ENCODE assay signal across 24 cellular contexts in the genomic region with DNA sequence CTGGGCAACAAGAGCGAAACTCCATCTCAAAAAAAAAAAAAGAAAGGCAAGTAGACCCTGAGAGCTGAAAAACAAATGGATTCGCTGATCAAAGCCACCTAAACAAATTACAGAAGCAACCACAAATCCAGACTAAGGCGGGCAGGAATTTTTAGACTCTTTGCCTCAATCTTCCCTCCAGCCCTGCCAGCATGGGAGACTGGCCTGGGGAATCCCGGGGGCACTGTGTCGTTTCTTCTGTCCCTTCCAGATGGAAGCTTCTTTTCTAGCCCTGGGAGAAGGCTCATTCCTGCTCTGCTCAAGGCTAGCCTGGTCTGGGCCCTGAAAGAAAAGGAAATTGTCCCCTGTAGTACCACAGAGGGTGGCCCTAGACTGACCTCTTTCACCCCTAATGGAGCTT. TPM values are rescaled to one million over a fixed set of nuclear protein-coding genes. Genes with fewer than 3 reads are reported as not detected.
DNase-seq lines count a peak whose midpoint lies in the region; ATAC-seq, FAIRE-seq and TF ChIP-seq lines count a peak whose summit lies in the region.
"Had no signal": no experiment of that assay in that cellular context is flagged by ENCODE, and none has a peak within 500 bp of the region (broad histone marks: within the 10 kb centered on the region; RNA-seq: fewer than 3 reads in every experiment).

No MANE protein-coding gene starts in this region.

- 89 to 98% (median 94%) methylated on average over 5 of the region's 5 CpGs for WGBS in heart left ventricle, 4 donors
- WGBS in sigmoid colon, 2 donors = 90 to 93% methylated on average over 5 of the region's 5 CpGs

- H3K9me3 ChIP-seq in heart left ventricle = no peaks in the 10 kb centered on the region
- H3K9me3 ChIP-seq in kidney (ENCODE audit: control insufficient read depth in 1 of 2, low read length in 2 of 2) = no peaks in the 10 kb centered on the region
- no peaks in the 10 kb centered on the region for H3K9me3 ChIP-seq in sigmoid colon
- no peaks in the 10 kb centered on the region for H3K9me3 ChIP-seq in upper lobe of right lung
- H3K9me3 ChIP-seq: BE2C, SJCRH30 had no signal

- DNase-seq in heart left ventricle (no peak), cardiac septum (ENCODE audit: low spot score) (no peak), kidney (no peak), sigmoid colon (no peak), upper lobe of right lung (no peak), left lobe of liver (ENCODE audit: low spot score) (no peak)
- DNase-seq: activated CD4-positive, alpha-beta T cell treated with anti-CD3 and anti-CD28 coated beads, Interleukin-2, amount 10 ng/mL, durations not matched to agents 7 days and 5 days; activated naive CD8-positive, alpha-beta T cell treated with anti-CD3 and anti-CD28 coated beads for 36 hours; BE2C; COR-L47; cortex of kidney; Karpas-422; NCI-H1048; NCI-H187 treated with DMSO at 0.1 percent for 48 hours; NCI-H226; NCI-H82; SJCRH30; stimulated activated CD4-positive, alpha-beta T cell treated with anti-CD3 and anti-CD28 coated beads, Interleukin-15, amount 100 ng/mL, for 24 hours had no signal

- TF ChIP-seq CTCF in heart left ventricle (IDR thresholded peaks at IDR 0.05) (no peak), kidney (IDR thresholded peaks at IDR 0.05; ENCODE audit: borderline replicate concordance, extremely low read depth, insufficient read depth) (no peak), sigmoid colon (IDR thresholded peaks at IDR 0.05) (no peak), upper lobe of right lung (IDR thresholded peaks at IDR 0.05) (no peak)

- no peak overlapping the region for H3K9ac ChIP-seq in kidney (ENCODE audit: low read length in 2 of 2)

- TF ChIP-seq EP300 in sigmoid colon (IDR thresholded peaks at IDR 0.05) = no peak

- TF ChIP-seq POLR2A in heart left ventricle (IDR thresholded peaks at IDR 0.05) (no peak), sigmoid colon (IDR thresholded peaks at IDR 0.05) (no peak)

- intact Hi-C loops in heart left ventricle (cut with DNase I) = no loop called here
- intact Hi-C loops in cardiac septum (cut with DNase I) = no loop called here
- intact Hi-C loops in kidney (cut with DNase I) = no loop called here
- intact Hi-C loops in sigmoid colon (cut with DNase I) = no loop called here
- intact Hi-C loops in upper lobe of right lung (cut with DNase I) = no loop called here

- H3K4me3 ChIP-seq in heart left ventricle = no peak overlapping the region
- H3K4me3 ChIP-seq in kidney (ENCODE audit: low read length in 2 of 2) = no peak overlapping the region
- H3K4me3 ChIP-seq in sigmoid colon = no peak overlapping the region
- H3K4me3 ChIP-seq in upper lobe of right lung = no peak overlapping the region
- H3K4me3 ChIP-seq: hepatocyte, SJCRH30 had no signal

- H3K36me3 ChIP-seq in heart left ventricle (no peaks in the 10 kb centered on the region), kidney (ENCODE audit: control insufficient read depth in 1 of 2, insufficient read depth in 2 of 2, low read length in 2 of 2) (no peaks in the 10 kb centered on the region), sigmoid colon (no peaks in the 10 kb centered on the region), upper lobe of right lung (no peaks in the 10 kb centered on the region)
- H3K36me3 ChIP-seq: BE2C, SJCRH30 had no signal

- no peak for FAIRE-seq in kidney (lab: Jason Lieb, UNC)
- FAIRE-seq: H54, islet of Langerhans had no signal

- H3K27ac ChIP-seq in heart left ventricle (peak overlapping the region; percentile 54 to 90 (median 74)), kidney (ENCODE audit: low read depth in 2 of 2, low read length in 2 of 2) (peak overlapping the region; percentile 51 to 88), sigmoid colon (peak overlapping the region; percentile 41 to 57 (median 46)), upper lobe of right lung (peak overlapping the region; percentile 76)
- H3K27ac ChIP-seq: 22Rv1, SJCRH30 had no signal

- ATAC-seq in heart left ventricle (no peak), upper lobe of right lung (no peak), left lobe of liver (no peak), HG02678 (IDR thresholded peaks at IDR 0.05; ENCODE audit: unreplicated experiment) (no peak), HG02588 (IDR thresholded peaks at IDR 0.05; ENCODE audit: unreplicated experiment) (no peak)

- peaks cover 0 to 38% (median 22%) of the 10 kb centered on the region in 12 donors for H3K4me1 ChIP-seq in heart left ventricle
- H3K4me1 ChIP-seq in kidney (ENCODE audit: control insufficient read depth in 1 of 2, insufficient read depth in 1 of 2, low read depth in 1 of 2, low read length in 2 of 2) = peaks cover 0 to 8% of the 10 kb centered on the region in 2 donors
- no peaks in the 10 kb centered on the region for H3K4me1 ChIP-seq in sigmoid colon
- H3K4me1 ChIP-seq in upper lobe of right lung = peaks cover 16% of the 10 kb centered on the region
- H3K4me1 ChIP-seq: BE2C had no signal

- H3K27me3 ChIP-seq in heart left ventricle = no peaks in the 10 kb centered on the region
- H3K27me3 ChIP-seq in sigmoid colon = no peaks in the 10 kb centered on the region
- no peaks in the 10 kb centered on the region for H3K27me3 ChIP-seq in upper lobe of right lung
- H3K27me3 ChIP-seq: BE2C, hepatocyte had no signal

RNA-seq across cellular contexts. Expression of gene SERPINE1, which starts 15.6 kb away (rescaled TPM):
- 100 to 1,000 TPM in 1 of 9 donors, 10 to 100 TPM in 4, 1 to 10 TPM in 4; 1.3 to 153 (median 13.9) TPM for total RNA-seq in heart left ventricle
- 100 to 1,000 TPM in 1 of 2 donors, 1 to 10 TPM in 1; 3.4 to 595 TPM for polyA plus RNA-seq in heart left ventricle
- total RNA-seq in cardiac septum = 27.2 TPM
- total RNA-seq in kidney = 9.9 TPM
- polyA plus RNA-seq in kidney (ENCODE audit: insufficient read depth, low read depth, low replicate concordance) = 3.5 TPM
- 10 to 100 TPM in 2 of 4 donors, 1 to 10 TPM in 2; 1.5 to 21.3 (median 11.7) TPM for total RNA-seq in sigmoid colon
- 10 to 100 TPM in 1 of 3 donors, 1 to 10 TPM in 1, under 1 TPM in 1; 0.46 to 10.0 (median 1.8) TPM for polyA plus RNA-seq in sigmoid colon
- 13.7 TPM for total RNA-seq in upper lobe of right lung
- total RNA-seq in left lobe of liver = 27.5 TPM

RNA-seq across cellular contexts. Expression of gene TRIM56, which starts 26.0 kb away (rescaled TPM):
- total RNA-seq in heart left ventricle (10 to 100 TPM in 8 of 9 donors, 1 to 10 TPM in 1; 7.9 to 37.4 (median 14.7) TPM), cardiac septum (16.6 TPM), kidney (54.5 TPM), sigmoid colon (10 to 100 TPM; 11.8 to 23.3 (median 13.7) TPM), upper lobe of right lung (60.9 TPM), left lobe of liver (23.5 TPM)
- polyA plus RNA-seq in heart left ventricle (10 to 100 TPM; 10.7 to 12.7 TPM), kidney (ENCODE audit: insufficient read depth, low read depth, low replicate concordance) (6.9 TPM), sigmoid colon (10 to 100 TPM in 1 of 3 donors, 1 to 10 TPM in 2; 6.0 to 25.6 (median 7.2) TPM)

RNA-seq across cellular contexts. Expression of gene AP1S1, which starts 43.0 kb away (rescaled TPM):
- total RNA-seq in heart left ventricle = 10 to 100 TPM in 8 of 9 donors, 1 to 10 TPM in 1; 9.9 to 24.5 (median 12.8) TPM
- 10 to 100 TPM; 15.9 to 41.8 TPM for polyA plus RNA-seq in heart left ventricle
- 12.1 TPM for total RNA-seq in cardiac septum
- 50.4 TPM for total RNA-seq in kidney
- polyA plus RNA-seq in kidney (ENCODE audit: insufficient read depth, low read depth, low replicate concordance) = 133 TPM
- total RNA-seq in sigmoid colon = 10 to 100 TPM; 15.8 to 31.4 (median 26.9) TPM
- 100 to 1,000 TPM; 100 to 135 (median 132) TPM for polyA plus RNA-seq in sigmoid colon
- total RNA-seq in upper lobe of right lung = 24.0 TPM
- 26.8 TPM for total RNA-seq in left lobe of liver

RNA-seq across cellular contexts. Expression of gene VGF, which starts 54.1 kb away (rescaled TPM):
- total RNA-seq in heart left ventricle (under 1 TPM in 2 of 9 donors, not detected in 7; 0.09 to 0.19 TPM), cardiac septum (0.08 TPM), kidney (0.38 TPM), sigmoid colon (under 1 TPM in 2 of 4 donors, not detected in 2; 0.55 to 0.68 TPM), upper lobe of right lung (not detected), left lobe of liver (not detected)
- polyA plus RNA-seq in heart left ventricle (under 1 TPM in 1 of 2 donors, not detected in 1; 0.14 TPM), kidney (ENCODE audit: insufficient read depth, low read depth, low replicate concordance) (2.2 TPM), sigmoid colon (under 1 TPM in 1 of 3 donors, not detected in 2; 0.54 TPM)
- total RNA-seq: activated naive CD8-positive, alpha-beta T cell treated with anti-CD3 and anti-CD28 coated beads for 36 hours had no signal
